9 cellular contexts compared by ENCODE assay signal in the genomic region with DNA sequence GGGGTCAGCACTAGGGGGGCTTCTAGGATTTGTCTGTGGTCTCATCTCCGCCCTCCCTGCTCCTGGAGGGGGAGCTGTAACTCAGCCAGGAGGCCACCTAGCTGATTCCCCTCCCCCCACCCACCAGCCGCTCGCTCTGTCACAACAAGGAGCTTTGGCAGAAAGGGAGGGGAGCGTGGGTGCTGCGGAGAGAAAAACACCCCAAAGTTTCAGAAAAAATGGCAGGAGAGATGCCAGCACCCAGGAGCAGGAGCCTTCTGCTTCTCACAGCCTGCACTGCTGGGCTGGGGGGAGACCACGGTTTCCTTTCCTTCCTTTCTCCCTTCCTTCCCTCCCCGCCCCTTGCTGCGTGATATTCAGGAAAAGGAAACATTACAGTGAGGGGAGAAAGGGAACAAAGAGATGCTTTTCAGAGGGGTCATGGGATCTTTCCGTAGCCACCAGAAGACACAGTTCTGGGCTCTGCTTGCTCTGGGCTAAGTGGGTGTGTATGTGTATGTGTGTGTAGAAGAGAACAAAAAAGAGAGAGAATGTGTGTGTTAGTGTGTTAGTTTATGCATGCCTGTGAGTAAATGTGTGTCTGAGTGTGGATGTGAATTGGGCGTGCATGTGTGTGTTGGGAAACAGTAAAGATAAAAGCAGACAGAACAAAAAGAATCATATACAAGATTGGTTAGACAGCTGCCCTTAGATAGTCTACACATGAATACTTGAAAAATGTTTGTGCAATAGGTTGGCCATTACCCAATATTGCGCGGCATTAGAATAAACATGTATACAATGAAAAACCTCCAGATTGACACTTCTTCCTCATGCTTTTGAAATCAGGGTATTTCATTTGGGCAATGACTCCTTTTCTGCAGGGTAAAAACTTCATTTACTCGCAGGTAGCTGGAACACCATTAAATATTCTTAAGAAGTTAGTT. TPM values are rescaled to one million over a fixed set of nuclear protein-coding genes. Genes with fewer than 3 reads are reported as not detected.
DNase-seq lines count a peak whose midpoint lies in the region; ATAC-seq, FAIRE-seq and TF ChIP-seq lines count a peak whose summit lies in the region.
"Had no signal": no experiment of that assay in that cellular context is flagged by ENCODE, and none has a peak within 500 bp of the region (broad histone marks: within the 10 kb centered on the region; RNA-seq: fewer than 3 reads in every experiment).

No MANE protein-coding gene starts in this region.

- H3K4me1 Mint-ChIP-seq in natural killer cell, result peaks cover 11 to 15% of the 10 kb centered on the region in 2 donors
- peaks cover 2% of the 10 kb centered on the region for H3K4me1 Mint-ChIP-seq in activated naive CD4-positive, alpha-beta T cell treated with anti-CD3 and anti-CD28 coated beads, Interleukin-2, amount 10 ng/mL, durations not matched to agents 7 days and 5 days

- CTCF ChIA-PET in activated naive CD4-positive, alpha-beta T cell treated with anti-CD3 and anti-CD28 coated beads, Interleukin-2, amount 10 ng/mL, durations not matched to agents 7 days and 5 days (lab: Charles Lee), result interaction anchor here (1.7 kb wide), 1 partner anchor 30 kb away, joined by 4 read pairs; no protein-coding TSS in a partner anchor

- H3K4me3 Mint-ChIP-seq in natural killer cell, result peak overlapping the region; percentile 37
- no peak overlapping the region for H3K4me3 Mint-ChIP-seq in activated naive CD4-positive, alpha-beta T cell treated with anti-CD3 and anti-CD28 coated beads, Interleukin-2, amount 10 ng/mL, durations not matched to agents 7 days and 5 days
- H3K4me3 Mint-ChIP-seq: activated naive CD4-positive, alpha-beta T cell treated with anti-CD3 and anti-CD28 coated beads, Interleukin-2, amount 50 U/mL, for 24 hours had no signal

- no peaks in the 10 kb centered on the region for H3K9me3 ChIP-seq in Peyer's patch

- DNase-seq in C1 segment of cervical spinal cord (lab: John Stamatoyannopoulos, UW) (peak in 11 of 14 donors; percentile 21 to 82 (median 58)), NCI-H2227 treated with DMSO at 0.1 percent for 48 hours (lab: John Stamatoyannopoulos, UW) (peak; percentile 51), epidermal melanocyte (ENCODE audit: insufficient read length, low spot score) (peak; percentile 57), natural killer cell (peak; percentile 17), Peyer's patch (no peak), NCI-H146 treated with DMSO at 0.1 percent for 48 hours (lab: John Stamatoyannopoulos, UW; ENCODE audit: unreplicated experiment) (no peak), GM12892 (ENCODE audit: insufficient read length) (no peak)
- no peak for DNase-seq in activated naive CD4-positive, alpha-beta T cell treated with anti-CD3 and anti-CD28 coated beads, Interleukin-2, amount 10 ng/mL, durations not matched to agents 7 days and 5 days

- TF ChIP-seq CTCF in natural killer cell (IDR thresholded peaks at IDR 0.05) (no peak), Peyer's patch (IDR thresholded peaks at IDR 0.05) (no peak)

- peaks cover 0 to 10% (median 0%) of the 10 kb centered on the region in 4 donors for H3K4me1 ChIP-seq in Peyer's patch

- ATAC-seq in natural killer cell, result peak in 2 of 3 donors; percentile 56 to 57

- no peak overlapping the region for H3K27ac Mint-ChIP-seq in natural killer cell
- H3K27ac Mint-ChIP-seq in activated naive CD4-positive, alpha-beta T cell treated with anti-CD3 and anti-CD28 coated beads, Interleukin-2, amount 10 ng/mL, durations not matched to agents 7 days and 5 days, result no peak overlapping the region
- H3K27ac Mint-ChIP-seq: activated naive CD4-positive, alpha-beta T cell treated with anti-CD3 and anti-CD28 coated beads, Interleukin-2, amount 50 U/mL, for 24 hours had no signal

- H3K36me3 ChIP-seq in Peyer's patch, result no peaks in the 10 kb centered on the region

- intact Hi-C loops in natural killer cell (cut with micrococcal nuclease), result no loop called here

- H3K27me3 ChIP-seq in Peyer's patch, result no peaks in the 10 kb centered on the region

- peaks cover 29 to 49% of the 10 kb centered on the region in 2 donors for H3K27me3 Mint-ChIP-seq in natural killer cell (ENCODE audit: low read depth in 2 of 2)
- H3K27me3 Mint-ChIP-seq in activated naive CD4-positive, alpha-beta T cell treated with anti-CD3 and anti-CD28 coated beads, Interleukin-2, amount 10 ng/mL, durations not matched to agents 7 days and 5 days, result peaks cover 61% of the 10 kb centered on the region

- TF ChIP-seq POLR2A in Peyer's patch (IDR thresholded peaks at IDR 0.05) (no peak), GM12892 (IDR thresholded peaks at IDR 0.05; ENCODE audit: low read depth, low read length) (no peak)

- H3K36me3 Mint-ChIP-seq in natural killer cell, result no peaks in the 10 kb centered on the region
- H3K36me3 Mint-ChIP-seq in activated naive CD4-positive, alpha-beta T cell treated with anti-CD3 and anti-CD28 coated beads, Interleukin-2, amount 10 ng/mL, durations not matched to agents 7 days and 5 days, result no peaks in the 10 kb centered on the region
- H3K36me3 Mint-ChIP-seq: activated naive CD4-positive, alpha-beta T cell treated with anti-CD3 and anti-CD28 coated beads, Interleukin-2, amount 50 U/mL, for 24 hours had no signal

- no peak overlapping the region for H3K27ac ChIP-seq in Peyer's patch

- H3K9me3 Mint-ChIP-seq in natural killer cell, result no peaks in the 10 kb centered on the region
- H3K9me3 Mint-ChIP-seq in activated naive CD4-positive, alpha-beta T cell treated with anti-CD3 and anti-CD28 coated beads, Interleukin-2, amount 10 ng/mL, durations not matched to agents 7 days and 5 days, result no peaks in the 10 kb centered on the region
- H3K9me3 Mint-ChIP-seq: activated naive CD4-positive, alpha-beta T cell treated with anti-CD3 and anti-CD28 coated beads, Interleukin-2, amount 50 U/mL, for 24 hours had no signal

- no peak for FAIRE-seq in GM12892 (lab: Jason Lieb, UNC)

- peak overlapping the region in 2 of 4 donors; percentile 3 to 31 for H3K4me3 ChIP-seq in Peyer's patch

RNA-seq across cellular contexts. Expression of a gene that starts 36.4 kb away (rescaled TPM):
- total RNA-seq in natural killer cell, result 100 to 1,000 TPM; 272 to 308 (median 308) TPM
- total RNA-seq in Peyer's patch, result 100 to 1,000 TPM; 152 to 221 (median 160) TPM
- 227 TPM for polyA plus RNA-seq in GM12892 (2012; ENCODE audit: missing spikeins)

Comparison
In these comparisons a context has a peak if more than half of its experiments do, and no peak if none do; other contexts are left out.
1. DNase-seq: peak in C1 segment of cervical spinal cord (11 of 14), NCI-H2227 treated with DMSO at 0.1 percent for 48 hours (single experiment), epidermal melanocyte (single experiment) and natural killer cell (single experiment); none in Peyer's patch (0 of 3), NCI-H146 treated with DMSO at 0.1 percent for 48 hours (single experiment), activated naive CD4-positive, alpha-beta T cell treated with anti-CD3 and anti-CD28 coated beads, Interleukin-2, amount 10 ng/mL, durations not matched to agents 7 days and 5 days (single experiment) and GM12892 (single experiment).